ENCODE assay signal across 8 cellular contexts in the genomic region with DNA sequence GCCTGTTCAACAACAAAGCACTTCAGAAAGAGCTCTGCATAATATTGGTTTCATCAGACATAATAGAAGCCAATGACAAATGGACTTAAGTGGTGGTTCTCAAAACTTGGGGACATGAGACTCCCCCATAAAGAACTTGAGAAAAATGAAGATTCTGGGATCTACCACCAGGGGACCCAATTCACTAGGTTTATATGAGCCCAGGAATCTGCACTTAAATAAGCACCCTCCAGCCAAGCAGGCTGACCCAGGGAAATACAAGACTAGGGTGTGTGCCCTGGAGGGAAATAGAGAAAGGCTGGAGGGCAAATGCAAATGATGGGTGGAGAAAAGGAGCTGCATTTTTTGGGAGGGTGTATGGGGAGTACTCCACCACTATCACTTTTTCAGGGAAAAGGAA.
DNase-seq lines count a peak whose midpoint lies in the region; ATAC-seq and TF ChIP-seq lines count a peak whose summit lies in the region.

No MANE protein-coding gene starts in this region.

- H3K4me1 ChIP-seq in HEK293 (ENCODE audit: control insufficient read depth, insufficient read depth, low read length), result no peaks in the 10 kb centered on the region; the same call in 1 of the 2 replicates

- CTCF ChIA-PET in HEK293 (lab: Yijun Ruan, JAX) (interaction anchor here (0.6 to 1.4 kb wide), 8 partner anchors 10 to 1108 kb away, joined by 3 to 5 read pairs (median 3); no protein-coding TSS in a partner anchor), HEK293T (lab: Yijun Ruan, JAX) (interaction anchor here (0.6 kb wide), 1 partner anchor 162 kb away, joined by 6 read pairs; no protein-coding TSS in a partner anchor)

- H3K9me3 ChIP-seq in HEK293 (ENCODE audit: control insufficient read depth, insufficient read depth, low read depth, low read length), result no peaks in the 10 kb centered on the region
- no peaks in the 10 kb centered on the region for H3K9me3 ChIP-seq in WERI-Rb-1 (ENCODE audit: severe bottlenecking)

- POLR2A ChIA-PET in HEK293 (lab: Yijun Ruan, JAX) (no interaction called here), HEK293T (lab: Yijun Ruan, JAX) (no interaction called here)

- H3K36me3 ChIP-seq in HEK293 (ENCODE audit: control insufficient read depth in 2 of 2, insufficient read depth in 1 of 2, low read length in 2 of 2) (peaks cover 0 to 16% of the 10 kb centered on the region in 2 experiments), WERI-Rb-1 (no peaks in the 10 kb centered on the region; the same call in 1 of the 2 replicates)

- H3K27me3 Mint-ChIP-seq in activated naive CD8-positive, alpha-beta T cell treated with anti-CD3 and anti-CD28 coated beads, Interleukin-2, amount 50 U/mL, for 24 hours, result peaks cover 14% of the 10 kb centered on the region

- H3K4me1 Mint-ChIP-seq in activated naive CD8-positive, alpha-beta T cell treated with anti-CD3 and anti-CD28 coated beads, Interleukin-2, amount 50 U/mL, for 24 hours, result no peaks in the 10 kb centered on the region

- H3K27ac ChIP-seq in HEK293 (ENCODE audit: extremely low read depth, low read depth, low read length) (no peak overlapping the region), WERI-Rb-1 (no peak overlapping the region)

- no peaks in the 10 kb centered on the region for H3K9me3 Mint-ChIP-seq in activated naive CD8-positive, alpha-beta T cell treated with anti-CD3 and anti-CD28 coated beads, Interleukin-2, amount 50 U/mL, for 24 hours

- no peak for DNase-seq in AG09319 (ENCODE audit: extremely low read depth, low read depth)
- no peak for DNase-seq in WERI-Rb-1
- DNase-seq in iPS-NIHi11 (ENCODE audit: low spot score), result peak; percentile 22
- DNase-seq in activated naive CD8-positive, alpha-beta T cell treated with anti-CD3 and anti-CD28 coated beads, Interleukin-2, amount 50 U/mL, for 24 hours, result no peak
- no peak for DNase-seq in amniotic stem cell (lab: John Stamatoyannopoulos, UW)
- no peak for DNase-seq in activated gamma-delta T cell (lab: John Stamatoyannopoulos, UW)
- DNase-seq in HEK293T (ENCODE audit: extremely low spot score), result no peak

- no peak overlapping the region for H3K4me3 Mint-ChIP-seq in activated naive CD8-positive, alpha-beta T cell treated with anti-CD3 and anti-CD28 coated beads, Interleukin-2, amount 50 U/mL, for 24 hours

- H3K36me3 Mint-ChIP-seq in activated naive CD8-positive, alpha-beta T cell treated with anti-CD3 and anti-CD28 coated beads, Interleukin-2, amount 50 U/mL, for 24 hours (ENCODE audit: low read depth), result no peaks in the 10 kb centered on the region

- ATAC-seq in activated naive CD8-positive, alpha-beta T cell treated with anti-CD3 and anti-CD28 coated beads, Interleukin-2, amount 50 U/mL, for 24 hours, result no peak

- TF ChIP-seq CTCF in AG09319 (IDR thresholded peaks at IDR 0.05; ENCODE audit: low read depth, low read length) (peak; percentile 9), HEK293 (tag by site-specific recombination; IDR thresholded peaks at IDR 0.05) (no peak), WERI-Rb-1 (IDR thresholded peaks at IDR 0.05; ENCODE audit: low read depth, low read length) (peak; percentile 34)

- no peak overlapping the region for H3K27ac Mint-ChIP-seq in activated naive CD8-positive, alpha-beta T cell treated with anti-CD3 and anti-CD28 coated beads, Interleukin-2, amount 50 U/mL, for 24 hours

- H3K4me3 ChIP-seq in HEK293 (ENCODE audit: low read depth, low read length) (no peak overlapping the region), WERI-Rb-1 (ENCODE audit: low read depth, low read length) (no peak overlapping the region)

- H3K27me3 ChIP-seq in WERI-Rb-1 (ENCODE audit: insufficient read depth, low read depth, severe bottlenecking), result no peaks in the 10 kb centered on the region

TF ChIP-seq in HEK293, 187 proteins besides CTCF, POLR2A, EP300 and RAD21:
- TF ChIP-seq ZNF585B (tag by site-specific recombination; IDR thresholded peaks at IDR 0.05) (no peak), ZBTB20 (tag by site-specific recombination; IDR thresholded peaks at IDR 0.05) (peak; percentile 26; the same call in 1 of the 2 replicates)

TF ChIP-seq in HEK293T, 16 proteins besides CTCF, POLR2A, EP300 and RAD21:
- TF ChIP-seq ZNF384 (IDR thresholded peaks at IDR 0.05) (no peak), CTBP1 (IDR thresholded peaks at IDR 0.05; ENCODE audit: borderline replicate concordance) (no peak), ELF4 (IDR thresholded peaks at IDR 0.05) (no peak), TARDBP (IDR thresholded peaks at IDR 0.05) (no peak), HDGF (IDR thresholded peaks at IDR 0.05; ENCODE audit: borderline replicate concordance) (no peak), ARNT (IDR thresholded peaks at IDR 0.05) (no peak), SUZ12 (IDR thresholded peaks at IDR 0.05) (no peak), FOXA1 (IDR thresholded peaks at IDR 0.05) (no peak), FOXK2 (IDR thresholded peaks at IDR 0.05) (no peak), BHLHE40 (IDR thresholded peaks at IDR 0.05; ENCODE audit: borderline replicate concordance) (no peak), LEF1 (IDR thresholded peaks at IDR 0.05; ENCODE audit: borderline replicate concordance) (no peak), FOXM1 (IDR thresholded peaks at IDR 0.05; ENCODE audit: borderline replicate concordance) (no peak), NFRKB (IDR thresholded peaks at IDR 0.05) (no peak), L3MBTL2 (conservative IDR thresholded peaks at IDR 0.05) (no peak), SP1 (IDR thresholded peaks at IDR 0.05) (no peak)
- TF ChIP-seq, protein P1, sequence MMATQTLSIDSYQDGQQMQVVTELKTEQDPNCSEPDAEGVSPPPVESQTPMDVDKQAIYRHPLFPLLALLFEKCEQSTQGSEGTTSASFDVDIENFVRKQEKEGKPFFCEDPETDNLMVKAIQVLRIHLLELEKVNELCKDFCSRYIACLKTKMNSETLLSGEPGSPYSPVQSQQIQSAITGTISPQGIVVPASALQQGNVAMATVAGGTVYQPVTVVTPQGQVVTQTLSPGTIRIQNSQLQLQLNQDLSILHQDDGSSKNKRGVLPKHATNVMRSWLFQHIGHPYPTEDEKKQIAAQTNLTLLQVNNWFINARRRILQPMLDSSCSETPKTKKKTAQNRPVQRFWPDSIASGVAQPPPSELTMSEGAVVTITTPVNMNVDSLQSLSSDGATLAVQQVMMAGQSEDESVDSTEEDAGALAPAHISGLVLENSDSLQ (IDR thresholded peaks at IDR 0.05), result no peak
